In the genomic region with DNA sequence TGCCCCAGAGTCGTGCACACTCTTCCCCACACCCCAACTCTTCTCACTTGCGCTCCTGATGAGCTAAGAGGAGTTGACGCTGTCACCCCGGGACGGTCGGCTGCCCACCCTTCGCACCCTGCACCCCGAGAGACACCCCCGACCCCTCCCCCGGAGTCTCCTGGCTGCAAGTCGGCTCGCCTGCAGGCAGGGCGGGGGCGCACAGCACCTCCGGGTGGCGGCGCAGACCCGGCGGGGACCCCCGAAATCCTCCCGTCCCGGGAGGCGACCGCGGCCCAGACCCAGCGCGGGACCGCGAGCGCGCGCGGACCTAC, we compare ENCODE assay signal across 8 cellular contexts. TPM values are rescaled to one million over a fixed set of nuclear protein-coding genes. Genes with fewer than 3 reads are reported as not detected.
DNase-seq lines count a peak whose midpoint lies in the region; ATAC-seq and TF ChIP-seq lines count a peak whose summit lies in the region.

No MANE protein-coding gene starts in this region.

- H3K27me3 ChIP-seq in endodermal cell (ENCODE audit: control insufficient read depth, insufficient read depth, low read length, poor library complexity, severe bottlenecking) (peaks cover 10% of the 10 kb centered on the region), neuron (ENCODE audit: insufficient read depth, low read length) (peaks cover 47% of the 10 kb centered on the region)

- H3K9ac ChIP-seq in endodermal cell (ENCODE audit: extremely low read depth, low read length, poor library complexity, severe bottlenecking): no peak overlapping the region

- WGBS in endodermal cell (ENCODE audit: insufficient coverage in 1 of 2, insufficient read length in 1 of 2), 2 experiments: 7 to 24% methylated on average over 6 to 33 of the region's 33 CpGs

- H3K9me3 Mint-ChIP-seq in endodermal cell: no peaks in the 10 kb centered on the region

- H3K4me3 Mint-ChIP-seq in endodermal cell: peak overlapping the region; percentile 62

- no peaks in the 10 kb centered on the region for H3K36me3 ChIP-seq in endodermal cell (ENCODE audit: control insufficient read depth, insufficient read depth, low read length)
- H3K36me3 ChIP-seq in neuron (ENCODE audit: insufficient read depth, low read length): no peaks in the 10 kb centered on the region

- peak overlapping the region; percentile 68 for H3K4me3 ChIP-seq in AG10803 (ENCODE audit: low read length)
- H3K4me3 ChIP-seq in Jurkat, Clone E6-1 (ENCODE audit: low read length): peak overlapping the region; percentile 45
- H3K4me3 ChIP-seq in endodermal cell (ENCODE audit: low read length): peak overlapping the region; percentile 72
- H3K4me3 ChIP-seq in neuron (ENCODE audit: low read length): peak overlapping the region; percentile 34

- H3K27ac ChIP-seq in endodermal cell (ENCODE audit: low read depth, low read length): no peak overlapping the region

- H2AFZ ChIP-seq in neuron (ENCODE audit: low read depth, low read length): peak overlapping the region; percentile 59

- no peak for ATAC-seq in HG03469 (IDR thresholded peaks at IDR 0.05; ENCODE audit: unreplicated experiment)
- ATAC-seq in HG02852 (IDR thresholded peaks at IDR 0.05; ENCODE audit: unreplicated experiment): no peak

- no peak overlapping the region for H3K27ac Mint-ChIP-seq in endodermal cell

- no peak for TF ChIP-seq CTCF in AG10803 (conservative IDR thresholded peaks at IDR 0.05; ENCODE audit: low read length)
- no peak for TF ChIP-seq CTCF in endodermal cell (conservative IDR thresholded peaks at IDR 0.05)

- peaks cover 24% of the 10 kb centered on the region for H3K27me3 Mint-ChIP-seq in endodermal cell (ENCODE audit: insufficient read depth)

- H3K36me3 Mint-ChIP-seq in endodermal cell (ENCODE audit: low read depth): no peaks in the 10 kb centered on the region

- DNase-seq in AG10803 (ENCODE audit: low read depth): no peak
- DNase-seq in Jurkat, Clone E6-1 (ENCODE audit: low read depth, low spot score): no peak
- DNase-seq in endodermal cell: no peak
- DNase-seq in stimulated activated CD4-positive, alpha-beta T cell treated with anti-CD3 and anti-CD28 coated beads, Interleukin-2, amount 100 ng/mL, for 48 hours: no peak
- no peak for DNase-seq in NCI-H82 treated with DMSO at 0.1 percent for 48 hours (lab: John Stamatoyannopoulos, UW; ENCODE audit: unreplicated experiment)

- peaks cover 3% of the 10 kb centered on the region for H3K4me1 ChIP-seq in endodermal cell (ENCODE audit: control insufficient read depth, insufficient read depth, low read length)
- H3K4me1 ChIP-seq in neuron (ENCODE audit: insufficient read depth, low read length): no peaks in the 10 kb centered on the region

- H3K9me3 ChIP-seq in endodermal cell (ENCODE audit: control insufficient read depth, low read length) (no peaks in the 10 kb centered on the region), neuron (ENCODE audit: low read length) (no peaks in the 10 kb centered on the region)

- peaks cover 36% of the 10 kb centered on the region for H3K4me1 Mint-ChIP-seq in endodermal cell

RNA-seq across cellular contexts. Expression of a gene that starts 0.4 kb away (rescaled TPM):
- 8.6 TPM for polyA plus RNA-seq in Jurkat, Clone E6-1 (2012; ENCODE audit: insufficient read depth, insufficient read length)
- total RNA-seq in endodermal cell: 10 to 100 TPM in 1 of 2 donors, 1 to 10 TPM in 1; 9.7 to 14.9 TPM
- 8.2 TPM for polyA plus RNA-seq in endodermal cell (2013, experiment 1 of 2)
- 3.6 TPM for polyA plus RNA-seq in endodermal cell (2013, experiment 2 of 2)

RNA-seq across cellular contexts. Expression of a gene that starts 25.7 kb away (rescaled TPM):
- 25.1 TPM for polyA plus RNA-seq in Jurkat, Clone E6-1 (2012; ENCODE audit: insufficient read depth, insufficient read length)
- 10 to 100 TPM; 24.8 to 28.4 TPM for total RNA-seq in endodermal cell
- polyA plus RNA-seq in endodermal cell (2013, experiment 1 of 2): 13.6 TPM
- 15.8 TPM for polyA plus RNA-seq in endodermal cell (2013, experiment 2 of 2)

RNA-seq across cellular contexts. Expression of a gene that starts 33.2 kb away (rescaled TPM):
- 0.55 TPM for polyA plus RNA-seq in Jurkat, Clone E6-1 (2012; ENCODE audit: insufficient read depth, insufficient read length)
- total RNA-seq in endodermal cell: under 1 TPM; 0.26 to 0.40 TPM
- polyA plus RNA-seq in endodermal cell (2013, experiment 1 of 2): 0.82 TPM
- polyA plus RNA-seq in endodermal cell (2013, experiment 2 of 2): 0.75 TPM

RNA-seq across cellular contexts. Expression of a gene that starts 50.4 kb away (rescaled TPM):
- 1,687 TPM for polyA plus RNA-seq in Jurkat, Clone E6-1 (2012; ENCODE audit: insufficient read depth, insufficient read length)
- 1,000 to 10,000 TPM; 2,226 to 2,809 TPM for total RNA-seq in endodermal cell
- 2,223 TPM for polyA plus RNA-seq in endodermal cell (2013, experiment 1 of 2)
- 2,173 TPM for polyA plus RNA-seq in endodermal cell (2013, experiment 2 of 2)
